In the genomic region with DNA sequence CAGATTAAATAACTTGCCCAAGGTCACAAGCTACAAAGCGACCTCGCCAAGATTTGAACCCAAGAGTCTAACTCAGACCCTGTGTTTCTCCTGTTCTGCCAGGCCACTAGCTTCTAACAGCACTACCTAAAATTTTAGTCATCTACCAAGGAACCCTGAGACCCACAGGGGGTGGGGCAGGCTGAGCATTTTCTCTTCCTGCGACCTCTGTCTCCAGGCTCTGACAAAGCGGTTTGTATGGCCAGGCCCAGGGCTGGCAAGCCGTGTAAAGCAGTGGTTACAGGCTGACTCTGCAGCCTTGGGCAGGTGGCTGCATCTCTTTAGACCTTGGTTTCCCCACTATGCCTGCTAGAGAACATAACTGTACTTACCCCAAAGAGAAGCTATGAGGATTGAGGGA, we compare ENCODE assay signal across 14 cellular contexts.
"Had no signal": no experiment of that assay in that cellular context is flagged by ENCODE, and none has a peak within 500 bp of the region (broad histone marks: within the 10 kb centered on the region; RNA-seq: fewer than 3 reads in every experiment).

No MANE protein-coding gene starts in this region.

- H3K36me3 Mint-ChIP-seq: natural killer cell had no signal

- H3K4me3 ChIP-seq: ascending aorta, gastrocnemius medialis, SJSA1, suprapubic skin, upper lobe of right lung had no signal

- H3K27ac ChIP-seq: ascending aorta, gastrocnemius medialis, SJSA1, upper lobe of right lung had no signal

- H3K9me3 ChIP-seq: ascending aorta, gastrocnemius medialis, SJSA1, suprapubic skin, upper lobe of right lung had no signal

- H3K27me3 Mint-ChIP-seq: activated CD8-positive, alpha-beta memory T cell treated with anti-CD3 and anti-CD28 coated beads, Interleukin-2, amount 10 ng/mL, durations not matched to agents 7 days and 5 days; activated T-cell treated with anti-CD3 and anti-CD28 coated beads, Interleukin-2, amount 50 U/mL, for 24 hours had no signal

- H3K36me3 ChIP-seq: ascending aorta, gastrocnemius medialis, SJSA1, suprapubic skin, upper lobe of right lung had no signal

- H3K9me3 Mint-ChIP-seq: activated T-cell treated with anti-CD3 and anti-CD28 coated beads, Interleukin-2, amount 50 U/mL, for 24 hours; natural killer cell had no signal

- DNase-seq: activated CD8-positive, alpha-beta memory T cell treated with anti-CD3 and anti-CD28 coated beads, Interleukin-2, amount 10 ng/mL, durations not matched to agents 7 days and 5 days; activated T-cell treated with anti-CD3 and anti-CD28 coated beads, Interleukin-2, amount 50 U/mL, for 24 hours; dermis blood vessel endothelial cell; gastrocnemius medialis; islet precursor cell; mesenchymal stem cell; natural killer cell; stimulated activated CD4-positive, alpha-beta T cell treated with anti-CD3 and anti-CD28 coated beads, Interleukin-4, amount 100 ng/mL, for 24 hours; stimulated activated naive CD4-positive, alpha-beta T cell treated with Interleukin-2 at 50 U/mL for 16 hours; T1000; upper lobe of right lung had no signal

- H3K27ac Mint-ChIP-seq: activated CD8-positive, alpha-beta memory T cell treated with anti-CD3 and anti-CD28 coated beads, Interleukin-2, amount 10 ng/mL, durations not matched to agents 7 days and 5 days; activated T-cell treated with anti-CD3 and anti-CD28 coated beads, Interleukin-2, amount 50 U/mL, for 24 hours; natural killer cell had no signal

- H3K27me3 ChIP-seq: ascending aorta, SJSA1, suprapubic skin, upper lobe of right lung had no signal

- H3K4me3 Mint-ChIP-seq: activated CD8-positive, alpha-beta memory T cell treated with anti-CD3 and anti-CD28 coated beads, Interleukin-2, amount 10 ng/mL, durations not matched to agents 7 days and 5 days; activated T-cell treated with anti-CD3 and anti-CD28 coated beads, Interleukin-2, amount 50 U/mL, for 24 hours; natural killer cell had no signal
